Comparison of ENCODE assay signal across 12 cellular contexts in the genomic region with DNA sequence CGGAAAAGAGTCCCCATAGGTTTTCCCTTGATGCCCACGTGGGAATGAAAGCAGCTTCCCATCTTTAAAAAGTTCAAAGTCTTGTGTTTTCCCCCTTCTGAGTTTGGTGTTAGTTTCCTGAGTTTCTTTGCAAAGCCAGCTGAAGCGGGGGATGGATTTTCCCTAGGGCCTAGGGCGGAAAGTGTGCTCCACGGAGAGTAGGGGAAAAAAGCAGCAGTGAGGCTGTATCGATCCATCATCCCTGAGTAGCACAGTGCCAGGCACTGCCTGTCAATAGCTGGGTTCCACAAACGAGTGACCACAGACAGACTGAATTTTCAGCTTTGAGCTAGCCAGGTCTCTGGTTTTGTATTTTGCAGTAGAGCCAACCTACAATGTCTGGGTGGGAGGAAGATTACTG. TPM values are rescaled to one million over a fixed set of nuclear protein-coding genes. Genes with fewer than 3 reads are reported as not detected.
DNase-seq lines count a peak whose midpoint lies in the region; ATAC-seq and TF ChIP-seq lines count a peak whose summit lies in the region.
"Had no signal": no experiment of that assay in that cellular context is flagged by ENCODE, and none has a peak within 500 bp of the region (broad histone marks: within the 10 kb centered on the region; RNA-seq: fewer than 3 reads in every experiment).

No MANE protein-coding gene starts in this region.

- H3K36me3 ChIP-seq in skeletal muscle satellite cell (ENCODE audit: insufficient read depth, low read length) = no peaks in the 10 kb centered on the region

- POLR2A ChIA-PET in AG04450 (lab: Yijun Ruan, JAX) = no interaction called here

- peak overlapping the region; percentile 4; the same call in 1 of the 2 replicates for H3K4me3 ChIP-seq in AG04450 (ENCODE audit: low read depth, low read length)
- peak overlapping the region; percentile 53 to 62 for H3K4me3 ChIP-seq in cardiac fibroblast (replicated peaks in 1 of 2; ENCODE audit: low read depth in 2 of 2, low read length in 2 of 2)
- peak overlapping the region; percentile 80 for H3K4me3 ChIP-seq in skeletal muscle satellite cell (ENCODE audit: low read length)
- H3K4me3 ChIP-seq: GM12878 had no signal

- peak overlapping the region; percentile 17 for H3K9ac ChIP-seq in skeletal muscle satellite cell (ENCODE audit: low read depth, low read length)

- CTCF ChIA-PET in AG04450 (lab: Charles Lee) = interaction anchor here (1.3 kb wide), 1 partner anchor 72 kb away, joined by 3 read pairs; no protein-coding TSS in a partner anchor

- H3K9me3 ChIP-seq in AG04450 (ENCODE audit: control insufficient read depth, insufficient read depth, low read length) (no peaks in the 10 kb centered on the region; the same call in 1 of the 2 replicates), skeletal muscle satellite cell (replicated peaks; ENCODE audit: low read length) (no peaks in the 10 kb centered on the region)

- H3K4me2 ChIP-seq in skeletal muscle satellite cell (ENCODE audit: low read length) = peak overlapping the region; percentile 90

- TF ChIP-seq CTCF in AG04450 (IDR thresholded peaks at IDR 0.05; ENCODE audit: low read depth, low read length) (no peak), cardiac fibroblast (IDR thresholded peaks at IDR 0.05; ENCODE audit: low read depth, low read length) (no peak)

- in situ Hi-C loops in G401 (cut with HindIII; ENCODE audit: low sequenced_read_pairs) = no loop called here

- H3K27me3 ChIP-seq in AG04450 (ENCODE audit: control insufficient read depth, insufficient read depth, low read length) = peaks cover 26% of the 10 kb centered on the region
- H3K27me3 ChIP-seq in skeletal muscle satellite cell (ENCODE audit: control insufficient read depth, insufficient read depth, low read length) = no peaks in the 10 kb centered on the region

- H3K27ac ChIP-seq in AG04450 (ENCODE audit: low read depth, low read length) = no peak overlapping the region

- peaks cover 12% of the 10 kb centered on the region for H3K4me1 ChIP-seq in skeletal muscle satellite cell (ENCODE audit: control insufficient read depth, insufficient read depth, low read length)

- ATAC-seq in GM19395 (IDR thresholded peaks at IDR 0.05; ENCODE audit: unreplicated experiment) = no peak
- ATAC-seq: GM12878, left colon had no signal

- no peak for DNase-seq in AG04450 (ENCODE audit: low read depth, low spot score)
- DNase-seq in cardiac fibroblast (ENCODE audit: low read depth in 2 of 2) = no peak
- DNase-seq in medulla oblongata (ENCODE audit: extremely low spot score) = peak; percentile 43
- DNase-seq in COR-L47 (lab: John Stamatoyannopoulos, UW) = no peak
- no peak for DNase-seq in HT-29 (ENCODE audit: low spot score)
- no peak for DNase-seq in G401 (ENCODE audit: low spot score)
- DNase-seq: activated CD4-positive, alpha-beta memory T cell treated with anti-CD3 and anti-CD28 coated beads, Interleukin-2, amount 10 ng/mL, durations not matched to agents 7 days and 5 days; left colon; retina had no signal

RNA-seq across cellular contexts. Expression of a gene that starts 1.4 kb away (rescaled TPM):
- 2.9 and 3.5 TPM in 2 replicates for polyA plus RNA-seq in AG04450 (2011; rRNA removed)
- 3.7 and 4.5 TPM in 2 replicates for polyA minus RNA-seq in AG04450 (2011; rRNA and poly(A)+ RNA removed)
- total RNA-seq in skeletal muscle satellite cell (2012; rRNA removed) = 0.51 and 2.2 TPM in 2 replicates
- total RNA-seq in HT-29 (2014; rRNA removed; shearing (Covaris generic)) = not detected in 2 replicates
- total RNA-seq in G401 (2014; rRNA removed; shearing (Covaris generic)) = under 0.01 and 1.1 TPM in 2 replicates
- total RNA-seq: activated CD4-positive, alpha-beta memory T cell treated with anti-CD3 and anti-CD28 coated beads, Interleukin-2, amount 10 ng/mL, durations not matched to agents 7 days and 5 days had no signal

Comparison
In these comparisons a context has a peak if more than half of its experiments do, and no peak if none do; other contexts are left out.
1. H3K4me3 ChIP-seq: peak in every context shown above with its lines; median percentile 80 in skeletal muscle satellite cell; 58 in cardiac fibroblast; 4 in AG04450.